In the genomic region with DNA sequence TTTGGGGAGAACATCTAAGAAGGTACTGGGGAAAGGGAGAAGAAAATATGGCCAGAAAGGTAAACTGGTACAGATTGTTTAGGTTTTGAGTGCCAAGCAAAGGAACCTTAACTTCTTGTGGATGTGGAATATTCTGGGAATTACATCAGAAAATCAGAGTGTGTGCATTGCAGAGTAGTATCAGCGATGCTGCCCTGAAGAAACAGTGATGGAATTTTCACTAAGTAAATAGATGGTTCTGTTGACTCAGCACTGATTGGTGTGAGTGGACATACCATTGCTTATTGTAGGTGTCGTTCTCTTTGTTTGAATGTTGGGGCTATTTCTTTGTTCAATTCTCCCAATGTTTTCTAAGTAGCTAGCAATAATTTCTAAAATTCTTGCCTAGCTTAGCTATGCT, we compare ENCODE assay signal across 34 cellular contexts. TPM values are rescaled to one million over a fixed set of nuclear protein-coding genes. Genes with fewer than 3 reads are reported as not detected.
"Had no signal": no experiment of that assay in that cellular context is flagged by ENCODE, and none has a peak within 500 bp of the region (broad histone marks: within the 10 kb centered on the region; RNA-seq: fewer than 3 reads in every experiment).

No MANE protein-coding gene starts in this region.

- H3K27ac ChIP-seq: adrenal gland, body of pancreas, cardiac muscle cell, coronary artery, dorsolateral prefrontal cortex, epithelial cell of prostate, esophagus squamous epithelium, gastroesophageal sphincter, heart right ventricle, hepatocyte had no signal

- H3K27ac Mint-ChIP-seq: activated CD8-positive, alpha-beta T cell treated with anti-CD3 and anti-CD28 coated beads for 36 hours; activated naive CD4-positive, alpha-beta T cell treated with anti-CD3 and anti-CD28 coated beads, Interleukin-2, amount 50 U/mL, for 24 hours; activated naive CD8-positive, alpha-beta T cell treated with anti-CD3 and anti-CD28 coated beads for 36 hours; activated naive CD8-positive, alpha-beta T cell treated with anti-CD3 and anti-CD28 coated beads, Interleukin-2, amount 50 U/mL, for 24 hours; activated T-helper 17 cell treated with anti-CD3 and anti-CD28 coated beads, Interleukin-2, amount 50 U/mL, for 72 hours; dendritic cell treated with granulocyte-macrophage colony-stimulating factor and Interleukin-4, amounts not matched to agents 40 ng/mL and 50 ng/mL, for 4 days; T-helper 17 cell; T-helper 2 cell treated with Interferon-gamma antibody and Interleukin-4, amounts not matched to agents 5 μg/mL and 100 μg/mL, for 36 hours had no signal

- H3K4me1 Mint-ChIP-seq: activated naive CD4-positive, alpha-beta T cell treated with anti-CD3 and anti-CD28 coated beads, Interleukin-2, amount 50 U/mL, for 24 hours; activated naive CD8-positive, alpha-beta T cell treated with anti-CD3 and anti-CD28 coated beads for 36 hours; activated naive CD8-positive, alpha-beta T cell treated with anti-CD3 and anti-CD28 coated beads, Interleukin-2, amount 50 U/mL, for 24 hours; activated T-helper 17 cell treated with anti-CD3 and anti-CD28 coated beads, Interleukin-2, amount 50 U/mL, for 72 hours; T-helper 17 cell had no signal

- H3K4me1 ChIP-seq: body of pancreas, gastroesophageal sphincter had no signal

- H3K36me3 ChIP-seq: adrenal gland, cardiac muscle cell, esophagus squamous epithelium, gastroesophageal sphincter, heart right ventricle had no signal

- H3K9me3 ChIP-seq: adrenal gland, body of pancreas, esophagus squamous epithelium had no signal

- H2AFZ ChIP-seq: hepatocyte had no signal

- H3K27me3 ChIP-seq: adrenal gland, body of pancreas, cardiac muscle cell, heart right ventricle, hepatocyte had no signal

- H3K79me2 ChIP-seq: hepatocyte had no signal

- DNase-seq: activated CD4-positive, alpha-beta T cell treated with anti-CD3 and anti-CD28 coated beads for 1 hour; activated CD4-positive, alpha-beta T cell treated with anti-CD3 and anti-CD28 coated beads for 4 hours; activated CD4-positive, alpha-beta T cell treated with anti-CD3 and anti-CD28 coated beads, Interleukin-2, amount 50 U/mL, for 1 hour; activated CD4-positive, alpha-beta T cell treated with anti-CD3 and anti-CD28 coated beads, Interleukin-2, amount 50 U/mL, for 48 hours; activated CD8-positive, alpha-beta memory T cell treated with anti-CD3 and anti-CD28 coated beads for 24 hours; activated CD8-positive, alpha-beta T cell treated with anti-CD3 and anti-CD28 coated beads for 36 hours; activated effector memory CD4-positive, alpha-beta T cell treated with Interleukin-2 at 50 U/mL for 16 hours; activated gamma-delta T cell treated with Interleukin-2 at 50 U/mL for 16 hours; activated naive CD4-positive, alpha-beta T cell treated with Interleukin-2 at 50 U/mL for 16 hours; activated naive CD8-positive, alpha-beta T cell treated with anti-CD3 and anti-CD28 coated beads for 36 hours; activated naive CD8-positive, alpha-beta T cell treated with anti-CD3 and anti-CD28 coated beads, Interleukin-2, amount 50 U/mL, for 24 hours; activated T-cell treated with anti-CD3 and anti-CD28 coated beads, Interleukin-2, amount 50 U/mL, for 4 hours; adrenal gland; amygdala; aorta; body of pancreas; central memory CD4-positive, alpha-beta T cell; dorsolateral prefrontal cortex; effector memory CD4-positive, alpha-beta T cell; esophagus squamous epithelium; foreskin melanocyte; heart right ventricle; T-helper 17 cell; T1000 had no signal

- H3K4me2 ChIP-seq: hepatocyte had no signal

- H3K36me3 Mint-ChIP-seq: activated naive CD4-positive, alpha-beta T cell treated with anti-CD3 and anti-CD28 coated beads, Interleukin-2, amount 50 U/mL, for 24 hours; activated naive CD8-positive, alpha-beta T cell treated with anti-CD3 and anti-CD28 coated beads for 36 hours had no signal

- H3K4me3 ChIP-seq: adrenal gland, body of pancreas, cardiac muscle cell, coronary artery, dorsolateral prefrontal cortex, esophagus squamous epithelium, gastroesophageal sphincter, heart right ventricle, hepatocyte had no signal

- H3K9me3 Mint-ChIP-seq: activated naive CD4-positive, alpha-beta T cell treated with anti-CD3 and anti-CD28 coated beads, Interleukin-2, amount 50 U/mL, for 24 hours; activated naive CD8-positive, alpha-beta T cell treated with anti-CD3 and anti-CD28 coated beads for 36 hours; activated naive CD8-positive, alpha-beta T cell treated with anti-CD3 and anti-CD28 coated beads, Interleukin-2, amount 50 U/mL, for 24 hours; activated T-cell treated with anti-CD3 and anti-CD28 coated beads, Interleukin-2, amount 50 U/mL, for 4 hours; activated T-helper 17 cell treated with anti-CD3 and anti-CD28 coated beads, Interleukin-2, amount 50 U/mL, for 72 hours; T-helper 2 cell treated with Interferon-gamma antibody and Interleukin-4, amounts not matched to agents 5 μg/mL and 100 μg/mL, for 36 hours had no signal

- ATAC-seq: activated CD8-positive, alpha-beta T cell treated with anti-CD3 and anti-CD28 coated beads for 36 hours; activated naive CD8-positive, alpha-beta T cell treated with anti-CD3 and anti-CD28 coated beads, Interleukin-2, amount 50 U/mL, for 24 hours; activated T-cell treated with anti-CD3 and anti-CD28 coated beads, Interleukin-2, amount 50 U/mL, for 4 hours; activated T-helper 17 cell treated with anti-CD3 and anti-CD28 coated beads, Interleukin-2, amount 50 U/mL, for 72 hours; body of pancreas; gastroesophageal sphincter; heart right ventricle; T-helper 17 cell had no signal

- H3K4me3 Mint-ChIP-seq: activated CD8-positive, alpha-beta T cell treated with anti-CD3 and anti-CD28 coated beads for 36 hours; activated naive CD4-positive, alpha-beta T cell treated with anti-CD3 and anti-CD28 coated beads, Interleukin-2, amount 50 U/mL, for 24 hours; activated naive CD8-positive, alpha-beta T cell treated with anti-CD3 and anti-CD28 coated beads for 36 hours; activated naive CD8-positive, alpha-beta T cell treated with anti-CD3 and anti-CD28 coated beads, Interleukin-2, amount 50 U/mL, for 24 hours; activated T-cell treated with anti-CD3 and anti-CD28 coated beads, Interleukin-2, amount 50 U/mL, for 4 hours; activated T-helper 17 cell treated with anti-CD3 and anti-CD28 coated beads, Interleukin-2, amount 50 U/mL, for 72 hours; dendritic cell treated with granulocyte-macrophage colony-stimulating factor and Interleukin-4, amounts not matched to agents 40 ng/mL and 50 ng/mL, for 4 days; T-helper 17 cell; T-helper 2 cell treated with Interferon-gamma antibody and Interleukin-4, amounts not matched to agents 5 μg/mL and 100 μg/mL, for 36 hours had no signal

RNA-seq across cellular contexts. Expression of a gene that starts 44.1 kb away (rescaled TPM):
- total RNA-seq: activated CD8-positive, alpha-beta T cell treated with anti-CD3 and anti-CD28 coated beads for 36 hours; activated naive CD8-positive, alpha-beta T cell treated with anti-CD3 and anti-CD28 coated beads for 36 hours; activated T-helper 17 cell treated with anti-CD3 and anti-CD28 coated beads, Interleukin-2, amount 50 U/mL, for 72 hours; glomerular endothelial cell; T-helper 17 cell had no signal
